ENCODE assay signal across 3 cellular contexts in the genomic region with DNA sequence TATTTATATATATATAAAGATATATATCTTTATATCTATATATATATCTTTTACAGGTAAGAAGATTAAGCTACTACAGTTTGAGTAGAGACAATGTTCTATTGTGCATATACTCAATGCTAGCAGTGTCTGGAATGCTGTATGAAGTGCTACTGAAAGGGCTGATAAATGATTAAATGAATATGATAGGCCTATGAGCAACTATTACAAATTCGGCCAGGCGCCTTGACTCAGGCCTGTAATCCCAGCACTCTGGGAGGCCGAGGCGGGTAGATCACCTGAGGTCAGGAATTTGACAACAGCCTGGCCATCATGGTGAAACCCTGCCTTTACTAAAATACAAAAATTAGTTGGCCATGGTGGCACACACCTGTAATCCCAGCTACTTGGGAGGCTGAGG.
"Had no signal": no experiment of that assay in that cellular context is flagged by ENCODE, and none has a peak within 500 bp of the region (broad histone marks: within the 10 kb centered on the region; RNA-seq: fewer than 3 reads in every experiment).

No MANE protein-coding gene starts in this region.

- H3K4me3 ChIP-seq: GM12878 had no signal

- DNase-seq: GDM1, GF-D8 had no signal

- ATAC-seq: GM12878 had no signal
